ENCODE assay signal across 1 cellular context in genomic region chr14:90827919-90828610, GRCh38.
TF ChIP-seq lines count a peak whose summit lies in the region.

No MANE protein-coding gene starts in this region.

TF ChIP-seq in WTC11, 78 proteins besides CTCF, POLR2A, EP300 and RAD21 (continued from another document):
- TF ChIP-seq ARID4B (CRISPR knock-in tag; IDR thresholded peaks at IDR 0.05; ENCODE audit: borderline replicate concordance) (peak; percentile 85; the same call in 1 of the 2 replicates), SMAD4 (CRISPR knock-in tag; IDR thresholded peaks at IDR 0.05) (no peak), E2F5 (CRISPR knock-in tag; IDR thresholded peaks at IDR 0.05) (peak; percentile 98), SP1 (CRISPR knock-in tag; conservative IDR thresholded peaks at IDR 0.05) (peak; percentile 71; the same call in 1 of the 2 replicates), RELA (CRISPR knock-in tag; IDR thresholded peaks at IDR 0.05; ENCODE audit: borderline replicate concordance) (no peak), TEAD1 (CRISPR knock-in tag; IDR thresholded peaks at IDR 0.05) (peak; percentile 90; the same call in 1 of the 2 replicates), CREB1 (CRISPR knock-in tag; IDR thresholded peaks at IDR 0.05) (0 out of 2 replicates have a peak, but pooled peaks have one; percentile 28), ETV6 (CRISPR knock-in tag; IDR thresholded peaks at IDR 0.05) (peak; percentile 42; the same call in 1 of the 2 replicates), JUN (CRISPR knock-in tag; IDR thresholded peaks at IDR 0.05) (0 out of 2 replicates have a peak, but pooled peaks have one; percentile 44), ZNF219 (CRISPR knock-in tag; IDR thresholded peaks at IDR 0.05; ENCODE audit: borderline replicate concordance) (no peak), IRF1 (CRISPR knock-in tag; IDR thresholded peaks at IDR 0.05) (no peak), ATF2 (CRISPR knock-in tag; IDR thresholded peaks at IDR 0.05; ENCODE audit: borderline replicate concordance, low read depth) (peak; percentile 89)
TF ChIP-seq in WTC11: peak in this region for 20.
